In the genomic region with DNA sequence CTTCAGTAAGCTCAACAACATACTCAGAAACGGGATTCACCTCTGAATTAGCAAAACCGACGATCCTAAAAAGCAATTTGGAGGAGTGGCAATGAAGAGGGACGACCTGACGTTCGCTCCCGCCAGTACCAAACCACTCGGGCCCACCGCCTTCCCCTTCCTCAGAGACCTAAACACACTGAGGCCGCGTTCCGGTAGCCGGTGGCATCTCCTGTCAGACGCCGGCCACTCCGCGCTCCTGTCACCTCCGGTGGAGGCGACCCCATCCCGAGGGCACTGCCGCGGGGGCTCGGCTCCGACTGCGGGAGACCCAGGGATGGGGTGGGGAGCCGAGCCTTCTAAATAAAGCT, we compare ENCODE assay signal across 1 cellular context.
TF ChIP-seq lines count a peak whose summit lies in the region.

No MANE protein-coding gene starts in this region.

TF ChIP-seq in HepG2, 621 proteins besides CTCF, POLR2A, EP300 and RAD21:
- TF ChIP-seq, protein P1, sequence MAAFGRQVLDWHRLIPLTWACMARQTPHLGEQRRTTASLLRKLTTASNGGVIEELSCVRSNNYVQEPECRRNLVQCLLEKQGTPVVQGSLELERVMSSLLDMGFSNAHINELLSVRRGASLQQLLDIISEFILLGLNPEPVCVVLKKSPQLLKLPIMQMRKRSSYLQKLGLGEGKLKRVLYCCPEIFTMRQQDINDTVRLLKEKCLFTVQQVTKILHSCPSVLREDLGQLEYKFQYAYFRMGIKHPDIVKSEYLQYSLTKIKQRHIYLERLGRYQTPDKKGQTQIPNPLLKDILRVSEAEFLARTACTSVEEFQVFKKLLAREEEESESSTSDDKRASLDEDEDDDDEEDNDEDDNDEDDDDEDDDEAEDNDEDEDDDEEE (CRISPR knock-in tag; IDR thresholded peaks at IDR 0.05) = peak; percentile 22; the same call in 1 of the 2 replicates
- TF ChIP-seq, protein P2, sequence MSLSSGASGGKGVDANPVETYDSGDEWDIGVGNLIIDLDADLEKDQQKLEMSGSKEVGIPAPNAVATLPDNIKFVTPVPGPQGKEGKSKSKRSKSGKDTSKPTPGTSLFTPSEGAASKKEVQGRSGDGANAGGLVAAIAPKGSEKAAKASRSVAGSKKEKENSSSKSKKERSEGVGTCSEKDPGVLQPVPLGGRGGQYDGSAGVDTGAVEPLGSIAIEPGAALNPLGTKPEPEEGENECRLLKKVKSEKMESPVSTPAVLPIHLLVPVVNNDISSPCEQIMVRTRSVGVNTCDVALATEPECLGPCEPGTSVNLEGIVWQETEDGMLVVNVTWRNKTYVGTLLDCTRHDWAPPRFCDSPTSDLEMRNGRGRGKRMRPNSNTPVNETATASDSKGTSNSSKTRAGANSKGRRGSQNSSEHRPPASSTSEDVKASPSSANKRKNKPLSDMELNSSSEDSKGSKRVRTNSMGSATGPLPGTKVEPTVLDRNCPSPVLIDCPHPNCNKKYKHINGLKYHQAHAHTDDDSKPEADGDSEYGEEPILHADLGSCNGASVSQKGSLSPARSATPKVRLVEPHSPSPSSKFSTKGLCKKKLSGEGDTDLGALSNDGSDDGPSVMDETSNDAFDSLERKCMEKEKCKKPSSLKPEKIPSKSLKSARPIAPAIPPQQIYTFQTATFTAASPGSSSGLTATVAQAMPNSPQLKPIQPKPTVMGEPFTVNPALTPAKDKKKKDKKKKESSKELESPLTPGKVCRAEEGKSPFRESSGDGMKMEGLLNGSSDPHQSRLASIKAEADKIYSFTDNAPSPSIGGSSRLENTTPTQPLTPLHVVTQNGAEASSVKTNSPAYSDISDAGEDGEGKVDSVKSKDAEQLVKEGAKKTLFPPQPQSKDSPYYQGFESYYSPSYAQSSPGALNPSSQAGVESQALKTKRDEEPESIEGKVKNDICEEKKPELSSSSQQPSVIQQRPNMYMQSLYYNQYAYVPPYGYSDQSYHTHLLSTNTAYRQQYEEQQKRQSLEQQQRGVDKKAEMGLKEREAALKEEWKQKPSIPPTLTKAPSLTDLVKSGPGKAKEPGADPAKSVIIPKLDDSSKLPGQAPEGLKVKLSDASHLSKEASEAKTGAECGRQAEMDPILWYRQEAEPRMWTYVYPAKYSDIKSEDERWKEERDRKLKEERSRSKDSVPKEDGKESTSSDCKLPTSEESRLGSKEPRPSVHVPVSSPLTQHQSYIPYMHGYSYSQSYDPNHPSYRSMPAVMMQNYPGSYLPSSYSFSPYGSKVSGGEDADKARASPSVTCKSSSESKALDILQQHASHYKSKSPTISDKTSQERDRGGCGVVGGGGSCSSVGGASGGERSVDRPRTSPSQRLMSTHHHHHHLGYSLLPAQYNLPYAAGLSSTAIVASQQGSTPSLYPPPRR (CRISPR knock-in tag; IDR thresholded peaks at IDR 0.05; ENCODE audit: borderline replicate concordance) = 0 out of 2 replicates have a peak, but pooled peaks have one; percentile 14
- 0 out of 2 replicates have a peak, but pooled peaks have one; percentile 54 for TF ChIP-seq ZNF446 (CRISPR knock-in tag; IDR thresholded peaks at IDR 0.05)
- TF ChIP-seq ZNF34 (CRISPR knock-in tag; IDR thresholded peaks at IDR 0.05; ENCODE audit: borderline replicate concordance) = no peak
- TF ChIP-seq NFATC3 (CRISPR knock-in tag; IDR thresholded peaks at IDR 0.05) = no peak
- TF ChIP-seq, protein P3, sequence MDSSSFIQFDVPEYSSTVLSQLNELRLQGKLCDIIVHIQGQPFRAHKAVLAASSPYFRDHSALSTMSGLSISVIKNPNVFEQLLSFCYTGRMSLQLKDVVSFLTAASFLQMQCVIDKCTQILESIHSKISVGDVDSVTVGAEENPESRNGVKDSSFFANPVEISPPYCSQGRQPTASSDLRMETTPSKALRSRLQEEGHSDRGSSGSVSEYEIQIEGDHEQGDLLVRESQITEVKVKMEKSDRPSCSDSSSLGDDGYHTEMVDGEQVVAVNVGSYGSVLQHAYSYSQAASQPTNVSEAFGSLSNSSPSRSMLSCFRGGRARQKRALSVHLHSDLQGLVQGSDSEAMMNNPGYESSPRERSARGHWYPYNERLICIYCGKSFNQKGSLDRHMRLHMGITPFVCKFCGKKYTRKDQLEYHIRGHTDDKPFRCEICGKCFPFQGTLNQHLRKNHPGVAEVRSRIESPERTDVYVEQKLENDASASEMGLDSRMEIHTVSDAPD (CRISPR knock-in tag; IDR thresholded peaks at IDR 0.05) = no peak
- peak; percentile 16; the same call in 1 of the 2 replicates for TF ChIP-seq ZNF230 (CRISPR knock-in tag; IDR thresholded peaks at IDR 0.05)
- TF ChIP-seq ETV6 (CRISPR knock-in tag; conservative IDR thresholded peaks at IDR 0.05) = 0 out of 2 replicates have a peak, but pooled peaks have one; percentile 53
- TF ChIP-seq CBFB (CRISPR knock-in tag; IDR thresholded peaks at IDR 0.05) = 0 out of 2 replicates have a peak, but pooled peaks have one; percentile 16
- TF ChIP-seq KDM4B (CRISPR knock-in tag; IDR thresholded peaks at IDR 0.05) = 0 out of 2 replicates have a peak, but pooled peaks have one; percentile 5
- no peak for TF ChIP-seq ELF3 (CRISPR knock-in tag; IDR thresholded peaks at IDR 0.05)
- TF ChIP-seq ISL2 (CRISPR knock-in tag; IDR thresholded peaks at IDR 0.05) = 0 out of 2 replicates have a peak, but pooled peaks have one; percentile 4
- TF ChIP-seq ZNF235 (CRISPR knock-in tag; IDR thresholded peaks at IDR 0.05; ENCODE audit: borderline replicate concordance) = no peak
- TF ChIP-seq ZNF709 (CRISPR knock-in tag; IDR thresholded peaks at IDR 0.05) = 0 out of 2 replicates have a peak, but pooled peaks have one; percentile 15
- TF ChIP-seq, protein P4, sequence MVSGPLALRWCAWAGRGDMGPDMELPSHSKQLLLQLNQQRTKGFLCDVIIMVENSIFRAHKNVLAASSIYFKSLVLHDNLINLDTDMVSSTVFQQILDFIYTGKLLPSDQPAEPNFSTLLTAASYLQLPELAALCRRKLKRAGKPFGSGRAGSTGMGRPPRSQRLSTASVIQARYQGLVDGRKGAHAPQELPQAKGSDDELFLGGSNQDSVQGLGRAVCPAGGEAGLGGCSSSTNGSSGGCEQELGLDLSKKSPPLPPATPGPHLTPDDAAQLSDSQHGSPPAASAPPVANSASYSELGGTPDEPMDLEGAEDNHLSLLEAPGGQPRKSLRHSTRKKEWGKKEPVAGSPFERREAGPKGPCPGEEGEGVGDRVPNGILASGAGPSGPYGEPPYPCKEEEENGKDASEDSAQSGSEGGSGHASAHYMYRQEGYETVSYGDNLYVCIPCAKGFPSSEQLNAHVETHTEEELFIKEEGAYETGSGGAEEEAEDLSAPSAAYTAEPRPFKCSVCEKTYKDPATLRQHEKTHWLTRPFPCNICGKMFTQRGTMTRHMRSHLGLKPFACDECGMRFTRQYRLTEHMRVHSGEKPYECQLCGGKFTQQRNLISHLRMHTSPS (CRISPR knock-in tag; IDR thresholded peaks at IDR 0.05; ENCODE audit: low read depth) = no peak
